8 cellular contexts compared by ENCODE assay signal in the genomic region with DNA sequence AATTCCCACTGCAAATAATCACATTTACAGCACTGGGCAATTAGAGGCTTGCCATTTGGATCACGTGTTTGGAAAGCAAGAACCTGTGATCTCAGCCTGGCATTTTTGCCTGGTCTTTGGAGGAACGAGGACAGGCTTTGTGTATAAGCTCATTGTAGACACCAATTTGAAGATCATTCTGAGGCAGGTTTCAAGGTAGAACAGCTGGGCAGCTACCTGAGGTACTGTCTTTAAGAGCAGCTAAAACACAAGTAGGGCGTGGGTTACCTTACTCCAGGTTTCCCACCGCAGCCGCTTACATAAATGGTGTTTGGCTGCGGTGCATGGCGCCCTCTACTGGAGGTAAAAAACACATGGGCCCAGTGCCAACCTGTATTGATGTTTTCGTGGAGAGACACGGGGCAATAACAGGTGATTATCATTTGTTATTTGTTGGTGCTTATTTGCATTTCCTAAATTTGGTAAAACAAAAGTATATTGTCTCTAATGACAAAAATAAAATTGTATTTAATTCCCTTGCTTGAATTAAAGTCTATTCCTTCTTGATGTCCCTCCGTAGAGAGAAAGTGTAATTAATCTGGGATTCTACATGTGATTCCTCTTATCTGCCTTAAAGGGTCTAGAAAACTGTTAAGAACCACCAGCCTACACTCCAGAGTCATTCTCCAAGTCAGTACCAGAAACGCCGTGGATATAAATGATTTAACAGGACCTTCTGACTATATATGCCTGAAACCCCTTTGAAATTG.
A peak's percentile ranks its signal among the peaks of the same experiment; 100 is the strongest.
DNase-seq lines count a peak whose midpoint lies in the region; ATAC-seq and TF ChIP-seq lines count a peak whose summit lies in the region.

No MANE protein-coding gene starts in this region.

- TF ChIP-seq CTCF in HFF-Myc (IDR thresholded peaks at IDR 0.05; ENCODE audit: low read depth, low read length, missing control alignments), result peak; percentile 79

- ATAC-seq in HG02884 (IDR thresholded peaks at IDR 0.05; ENCODE audit: unreplicated experiment), result no peak

- DNase-seq in CD1c-positive myeloid dendritic cell (ENCODE audit: extremely low spot score) (peak; percentile 83), HFF-Myc (ENCODE audit: extremely low read depth, low read depth) (peak; percentile 15), NCI-H526 (lab: John Stamatoyannopoulos, UW) (peak; percentile 46 to 90), medulla oblongata (ENCODE audit: extremely low spot score) (peak; percentile 87)
- peak; percentile 67 to 75 for DNase-seq in activated CD4-positive, alpha-beta T cell treated with anti-CD3 and anti-CD28 coated beads, Interleukin-2, amount 50 U/mL, for 48 hours
- peak; percentile 41 for DNase-seq in effector CD8-positive, alpha-beta T cell (lab: John Stamatoyannopoulos, UW)
- peak; percentile 30 for DNase-seq in stimulated activated CD8-positive, alpha-beta memory T cell treated with anti-CD3 and anti-CD28 coated beads, Interleukin-12 subunit alpha, Interleukin-12 subunit beta, amount 100 ng/mL, for 4 hours (ENCODE audit: low read depth)

- H3K4me3 ChIP-seq in HFF-Myc (replicated peaks; ENCODE audit: low read depth, low read length), result no peak overlapping the region

Comparison
In these comparisons a context has a peak if more than half of its experiments do, and no peak if none do; other contexts are left out.
1. DNase-seq: peak in every context shown above with its lines; median percentile 87 in medulla oblongata; 83 in CD1c-positive myeloid dendritic cell; 71 in activated CD4-positive, alpha-beta T cell treated with anti-CD3 and anti-CD28 coated beads, Interleukin-2, amount 50 U/mL, for 48 hours; 68 in NCI-H526; 41 in effector CD8-positive, alpha-beta T cell; 30 in stimulated activated CD8-positive, alpha-beta memory T cell treated with anti-CD3 and anti-CD28 coated beads, Interleukin-12 subunit alpha, Interleukin-12 subunit beta, amount 100 ng/mL, for 4 hours; 15 in HFF-Myc.